Comparison of ENCODE assay signal across 1 cellular context in genomic region chr7:71466448-71467145, GRCh38.
TF ChIP-seq lines count a peak whose summit lies in the region.

No MANE protein-coding gene starts in this region.

TF ChIP-seq in GM23338, 12 proteins besides CTCF, POLR2A, EP300 and RAD21 (continued from another document):
- TF ChIP-seq, protein P1, sequence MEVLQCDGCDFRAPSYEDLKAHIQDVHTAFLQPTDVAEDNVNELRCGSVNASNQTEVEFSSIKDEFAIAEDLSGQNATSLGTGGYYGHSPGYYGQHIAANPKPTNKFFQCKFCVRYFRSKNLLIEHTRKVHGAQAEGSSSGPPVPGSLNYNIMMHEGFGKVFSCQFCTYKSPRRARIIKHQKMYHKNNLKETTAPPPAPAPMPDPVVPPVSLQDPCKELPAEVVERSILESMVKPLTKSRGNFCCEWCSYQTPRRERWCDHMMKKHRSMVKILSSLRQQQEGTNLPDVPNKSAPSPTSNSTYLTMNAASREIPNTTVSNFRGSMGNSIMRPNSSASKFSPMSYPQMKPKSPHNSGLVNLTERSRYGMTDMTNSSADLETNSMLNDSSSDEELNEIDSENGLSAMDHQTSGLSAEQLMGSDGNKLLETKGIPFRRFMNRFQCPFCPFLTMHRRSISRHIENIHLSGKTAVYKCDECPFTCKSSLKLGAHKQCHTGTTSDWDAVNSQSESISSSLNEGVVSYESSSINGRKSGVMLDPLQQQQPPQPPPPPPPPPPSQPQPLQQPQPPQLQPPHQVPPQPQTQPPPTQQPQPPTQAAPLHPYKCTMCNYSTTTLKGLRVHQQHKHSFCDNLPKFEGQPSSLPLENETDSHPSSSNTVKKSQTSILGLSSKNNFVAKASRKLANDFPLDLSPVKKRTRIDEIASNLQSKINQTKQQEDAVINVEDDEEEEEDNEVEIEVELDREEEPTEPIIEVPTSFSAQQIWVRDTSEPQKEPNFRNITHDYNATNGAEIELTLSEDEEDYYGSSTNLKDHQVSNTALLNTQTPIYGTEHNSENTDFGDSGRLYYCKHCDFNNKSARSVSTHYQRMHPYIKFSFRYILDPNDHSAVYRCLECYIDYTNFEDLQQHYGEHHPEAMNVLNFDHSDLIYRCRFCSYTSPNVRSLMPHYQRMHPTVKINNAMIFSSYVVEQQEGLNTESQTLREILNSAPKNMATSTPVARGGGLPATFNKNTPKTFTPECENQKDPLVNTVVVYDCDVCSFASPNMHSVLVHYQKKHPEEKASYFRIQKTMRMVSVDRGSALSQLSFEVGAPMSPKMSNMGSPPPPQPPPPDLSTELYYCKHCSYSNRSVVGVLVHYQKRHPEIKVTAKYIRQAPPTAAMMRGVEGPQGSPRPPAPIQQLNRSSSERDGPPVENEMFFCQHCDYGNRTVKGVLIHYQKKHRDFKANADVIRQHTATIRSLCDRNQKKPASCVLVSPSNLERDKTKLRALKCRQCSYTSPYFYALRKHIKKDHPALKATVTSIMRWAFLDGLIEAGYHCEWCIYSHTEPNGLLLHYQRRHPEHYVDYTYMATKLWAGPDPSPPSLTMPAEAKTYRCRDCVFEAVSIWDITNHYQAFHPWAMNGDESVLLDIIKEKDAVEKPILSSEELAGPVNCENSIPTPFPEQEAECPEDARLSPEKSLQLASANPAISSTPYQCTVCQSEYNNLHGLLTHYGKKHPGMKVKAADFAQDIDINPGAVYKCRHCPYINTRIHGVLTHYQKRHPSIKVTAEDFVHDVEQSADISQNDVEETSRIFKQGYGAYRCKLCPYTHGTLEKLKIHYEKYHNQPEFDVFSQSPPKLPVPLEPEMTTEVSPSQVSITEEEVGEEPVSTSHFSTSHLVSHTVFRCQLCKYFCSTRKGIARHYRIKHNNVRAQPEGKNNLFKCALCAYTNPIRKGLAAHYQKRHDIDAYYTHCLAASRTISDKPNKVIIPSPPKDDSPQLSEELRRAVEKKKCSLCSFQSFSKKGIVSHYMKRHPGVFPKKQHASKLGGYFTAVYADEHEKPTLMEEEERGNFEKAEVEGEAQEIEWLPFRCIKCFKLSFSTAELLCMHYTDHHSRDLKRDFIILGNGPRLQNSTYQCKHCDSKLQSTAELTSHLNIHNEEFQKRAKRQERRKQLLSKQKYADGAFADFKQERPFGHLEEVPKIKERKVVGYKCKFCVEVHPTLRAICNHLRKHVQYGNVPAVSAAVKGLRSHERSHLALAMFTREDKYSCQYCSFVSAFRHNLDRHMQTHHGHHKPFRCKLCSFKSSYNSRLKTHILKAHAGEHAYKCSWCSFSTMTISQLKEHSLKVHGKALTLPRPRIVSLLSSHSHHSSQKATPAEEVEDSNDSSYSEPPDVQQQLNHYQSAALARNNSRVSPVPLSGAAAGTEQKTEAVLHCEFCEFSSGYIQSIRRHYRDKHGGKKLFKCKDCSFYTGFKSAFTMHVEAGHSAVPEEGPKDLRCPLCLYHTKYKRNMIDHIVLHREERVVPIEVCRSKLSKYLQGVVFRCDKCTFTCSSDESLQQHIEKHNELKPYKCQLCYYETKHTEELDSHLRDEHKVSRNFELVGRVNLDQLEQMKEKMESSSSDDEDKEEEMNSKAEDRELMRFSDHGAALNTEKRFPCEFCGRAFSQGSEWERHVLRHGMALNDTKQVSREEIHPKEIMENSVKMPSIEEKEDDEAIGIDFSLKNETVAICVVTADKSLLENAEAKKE (CRISPR knock-in tag; IDR thresholded peaks at IDR 0.05), result peak; percentile 96
TF ChIP-seq in GM23338: peak in this region for 1.
